Comparison of ENCODE assay signal across 23 cellular contexts in genomic region chr3:123102826-123103225, GRCh38. TPM values are rescaled to one million over a fixed set of nuclear protein-coding genes. Genes with fewer than 3 reads are reported as not detected.
A peak's percentile ranks its signal among the peaks of the same experiment; 100 is the strongest.
DNase-seq lines count a peak whose midpoint lies in the region; ATAC-seq, FAIRE-seq and TF ChIP-seq lines count a peak whose summit lies in the region.
"Had no signal": no experiment of that assay in that cellular context is flagged by ENCODE, and none has a peak within 500 bp of the region (broad histone marks: within the 10 kb centered on the region; RNA-seq: fewer than 3 reads in every experiment).

No MANE protein-coding gene starts in this region.

- ATAC-seq in HepG2, result no peak
- no peak for ATAC-seq in HG03025 (IDR thresholded peaks at IDR 0.05; ENCODE audit: low FRiP score, unreplicated experiment)
- ATAC-seq in HG03135 (IDR thresholded peaks at IDR 0.05; ENCODE audit: unreplicated experiment), result no peak
- ATAC-seq: GM23338, PC-3 had no signal

- no peak for TF ChIP-seq POLR2A in HepG2 (IDR thresholded peaks at IDR 0.05; ENCODE audit: insufficient read depth in 1 of 2, low read depth in 2 of 2, low read length in 2 of 2)

- H3K9ac ChIP-seq in HepG2 (ENCODE audit: insufficient read depth, low read depth, low read length) (no peak overlapping the region), smooth muscle cell (ENCODE audit: low read depth) (no peak overlapping the region), mesendoderm (ENCODE audit: low read length) (no peak overlapping the region)

- peaks cover 55% of the 10 kb centered on the region for H3K4me1 ChIP-seq in SJCRH30
- H3K4me1 ChIP-seq in HepG2 (ENCODE audit: insufficient read depth, low read length), result no peaks in the 10 kb centered on the region
- H3K4me1 ChIP-seq in smooth muscle cell (ENCODE audit: low read depth), result peaks cover 10% of the 10 kb centered on the region
- H3K4me1 ChIP-seq in mesendoderm (ENCODE audit: control insufficient read depth, low read depth, low read length), result peaks cover 25% of the 10 kb centered on the region

- H4K5ac ChIP-seq in mesendoderm (ENCODE audit: low read length), result no peak overlapping the region

- DNase-seq in NCI-H2171 (lab: John Stamatoyannopoulos, UW) (peak; percentile 37), SJCRH30 (no peak), HepG2 (ENCODE audit: low spot score) (no peak), smooth muscle cell (lab: John Stamatoyannopoulos, UW; ENCODE audit: unreplicated experiment) (no peak), mesendoderm (no peak)
- DNase-seq: C1 segment of cervical spinal cord; CD4-positive, alpha-beta memory T cell; COR-L47; DMS79 treated with DMSO at 0.1 percent for 48 hours; GF-D8; H9; KBM-7; MM.1S; NCI-H1417; NCI-H1694; NCI-H2081; NCI-H526; NK-92 treated with Interleukin-12 subunit alpha and Interleukin-12 subunit beta, amount 100 ng/mL, for 24 hours; PC-3 had no signal

- no peak for TF ChIP-seq RAD21 in HepG2 (CRISPR knock-in tag; IDR thresholded peaks at IDR 0.05)

- no peak overlapping the region for H3K18ac ChIP-seq in mesendoderm (ENCODE audit: low read length)

- H3K27ac ChIP-seq in SJCRH30 (peak overlapping the region; percentile 29; the same call in 1 of the 2 replicates), HepG2 (ENCODE audit: extremely low read length, insufficient read depth, low read length) (no peak overlapping the region), smooth muscle cell (ENCODE audit: low read depth) (peak overlapping the region; percentile 88), mesendoderm (ENCODE audit: low read depth, low read length) (no peak overlapping the region)

- CTCF ChIA-PET in HepG2 (lab: Yijun Ruan, JAX; ENCODE audit: low intra/inter-chr PET ratio, low total read pairs), result no interaction called here

- no peak overlapping the region for H3K23ac ChIP-seq in mesendoderm (ENCODE audit: low read length)

- no peak for TF ChIP-seq CTCF in HepG2 (CRISPR knock-in tag; IDR thresholded peaks at IDR 0.05)
- TF ChIP-seq CTCF in smooth muscle cell (IDR thresholded peaks at IDR 0.05; ENCODE audit: borderline replicate concordance, insufficient read depth, poor library complexity, severe bottlenecking), result no peak

- H4K20me1 ChIP-seq in HepG2 (ENCODE audit: insufficient read depth, low read length) (peaks cover 6% of the 10 kb centered on the region; the same call in 1 of the 2 replicates), smooth muscle cell (ENCODE audit: low read depth) (peaks cover 85% of the 10 kb centered on the region)

- no peak for FAIRE-seq in HepG2 (lab: Jason Lieb, UNC)
- FAIRE-seq: GM12891 had no signal

- no peak overlapping the region for H4K8ac ChIP-seq in mesendoderm (ENCODE audit: low read depth, low read length)

- in situ Hi-C loops in HepG2 (cut with HindIII; ENCODE audit: extremely low pct_ligation_motif_present, low pct_unique_long_range_greater_than_20kb), result no loop called here

- H2AFZ ChIP-seq in HepG2 (ENCODE audit: low read length), result no peak overlapping the region
- H2AFZ ChIP-seq in smooth muscle cell (ENCODE audit: low read depth), result no peak overlapping the region
- H2AFZ ChIP-seq: GM23338 had no signal

- no peak for TF ChIP-seq EP300 in HepG2 (IDR thresholded peaks at IDR 0.05; ENCODE audit: low read depth in 2 of 2, low read length in 2 of 2)
- TF ChIP-seq EP300 in HepG2 (CRISPR knock-in tag; IDR thresholded peaks at IDR 0.05; ENCODE audit: borderline replicate concordance), result no peak

- H3K56ac ChIP-seq in mesendoderm (ENCODE audit: low read length), result no peak overlapping the region

- no peak overlapping the region for H2AK5ac ChIP-seq in mesendoderm (ENCODE audit: low read length)

- H3K4me3 ChIP-seq in SJCRH30, result no peak overlapping the region
- H3K4me3 ChIP-seq in HepG2 (replicated peaks in 1 of 3; ENCODE audit: insufficient read depth in 1 of 3, low read depth in 2 of 3, low read length in 3 of 3), result no peak overlapping the region
- no peak overlapping the region for H3K4me3 ChIP-seq in smooth muscle cell
- H3K4me3 ChIP-seq in mesendoderm (ENCODE audit: low read length), result no peak overlapping the region
- H3K4me3 ChIP-seq: GM23338 had no signal

- peaks cover 19% of the 10 kb centered on the region for H3K79me1 ChIP-seq in mesendoderm (ENCODE audit: low read length)

- H3K36me3 ChIP-seq in SJCRH30 (peaks cover 18% of the 10 kb centered on the region; the same call in 1 of the 2 replicates), HepG2 (replicated peaks in 1 of 2; ENCODE audit: control insufficient read depth in 1 of 2, insufficient read depth in 2 of 2, low read length in 2 of 2) (peaks cover 46 to 97% of the 10 kb centered on the region in 2 experiments), smooth muscle cell (ENCODE audit: low read depth) (peaks cover 4% of the 10 kb centered on the region), mesendoderm (ENCODE audit: control insufficient read depth, insufficient read depth, low read length) (peaks cover 19% of the 10 kb centered on the region)

- H3K79me2 ChIP-seq in HepG2 (ENCODE audit: insufficient read depth, low read length) (no peaks in the 10 kb centered on the region), smooth muscle cell (ENCODE audit: low read depth) (peaks cover 7% of the 10 kb centered on the region), mesendoderm (ENCODE audit: control insufficient read depth, insufficient read depth, low read length) (peaks cover 6% of the 10 kb centered on the region)

- no peak overlapping the region for H2BK120ac ChIP-seq in mesendoderm (ENCODE audit: low read depth, low read length)

- H3K4me2 ChIP-seq in HepG2 (ENCODE audit: low read depth, low read length) (no peak overlapping the region), smooth muscle cell (no peak overlapping the region), mesendoderm (ENCODE audit: low read length) (no peak overlapping the region)
- H3K4me2 ChIP-seq: GM23338 had no signal

- intact Hi-C loops in HepG2 (cut with micrococcal nuclease; ENCODE audit: unreplicated experiment), result no loop called here

- H3K4ac ChIP-seq in mesendoderm (ENCODE audit: low read depth, low read length), result no peak overlapping the region

- H2BK5ac ChIP-seq in mesendoderm (ENCODE audit: low read length), result no peak overlapping the region

- TSS peak; percentile 32 for BruUV-seq in HepG2 (replicated peaks; lab: Mats Ljungman, UMichigan)

- POLR2A ChIA-PET in HepG2 (lab: Yijun Ruan, JAX), result no interaction called here

- no peaks in the 10 kb centered on the region for H3F3A ChIP-seq in smooth muscle cell (ENCODE audit: low read depth)

- H3K27me3 ChIP-seq in SJCRH30, result no peaks in the 10 kb centered on the region
- no peaks in the 10 kb centered on the region for H3K27me3 ChIP-seq in HepG2 (ENCODE audit: control insufficient read depth in 1 of 2, insufficient read depth in 2 of 2, low read length in 2 of 2)
- H3K27me3 ChIP-seq in smooth muscle cell (ENCODE audit: low read depth), result no peaks in the 10 kb centered on the region
- H3K27me3 ChIP-seq in mesendoderm (ENCODE audit: insufficient read depth, low read length, poor library complexity), result no peaks in the 10 kb centered on the region

- no peak overlapping the region for H2BK15ac ChIP-seq in mesendoderm (replicated peaks; ENCODE audit: low read depth)

- H3K9me3 ChIP-seq in SJCRH30 (replicated peaks) (no peaks in the 10 kb centered on the region), HepG2 (ENCODE audit: low read length) (no peaks in the 10 kb centered on the region), smooth muscle cell (replicated peaks; ENCODE audit: low read depth) (no peaks in the 10 kb centered on the region)

- 83% methylated on average over 2 of the region's 2 CpGs for WGBS in HepG2 (ENCODE audit: low lambda C conversion rate)
- 83% methylated on average over 2 of the region's 2 CpGs for WGBS in smooth muscle cell (ENCODE audit: low lambda C conversion rate)
- no CpG with 5 or more reads among the region's 2 CpGs for WGBS in mesendoderm (ENCODE audit: extremely low coverage, insufficient coverage, low lambda C conversion rate)

RNA-seq across cellular contexts. Expression of gene PDIA5, which starts 36.0 kb away (rescaled TPM):
- 14.7 and 16.1 TPM in 2 replicates for total RNA-seq in SJCRH30 (2014; rRNA removed; shearing (Covaris generic))
- total RNA-seq in HepG2 (2016; rRNA removed; fragmentation: Illumina TruSeq; extraction: Trizol) (19.5 and 51.3 TPM in 2 replicates), smooth muscle cell (65.4 and 85.7 TPM in 2 replicates)
- 13.0 and 13.1 TPM in 2 replicates for total RNA-seq in HepG2 (2016; cell fraction: cytosol; rRNA removed; fragmentation: Illumina TruSeq; extraction: Trizol; ENCODE audit: low read depth)
- 19.8 and 48.1 TPM in 2 replicates for total RNA-seq in HepG2 (2016; cell fraction: insoluble cytoplasmic fraction; rRNA removed; fragmentation: Illumina TruSeq; extraction: Trizol)
- 12.9 and 15.5 TPM in 2 replicates for total RNA-seq in HepG2 (2016; cell fraction: membrane; rRNA removed; fragmentation: Illumina TruSeq; extraction: Trizol)
- 46.1 and 55.1 TPM in 2 replicates for total RNA-seq in HepG2 (2016; cell fraction: nucleus; rRNA removed; fragmentation: Illumina TruSeq; extraction: Trizol)
- polyA plus RNA-seq in HepG2 (2011; rRNA removed) (65.3 and 74.3 TPM in 2 replicates), smooth muscle cell (96.9 and 102 TPM in 2 replicates)
- 68.0 and 77.8 TPM in 2 replicates for polyA plus RNA-seq in HepG2 (2011; cell fraction: cytosol; rRNA removed)
- polyA plus RNA-seq in HepG2 (2011; cell fraction: nucleus; rRNA removed), result 56.4 and 59.5 TPM in 2 replicates
- 60.1 and 65.8 TPM in 2 replicates for polyA plus RNA-seq in HepG2 (2012)
- 9.4 and 9.5 TPM in 2 replicates for polyA plus RNA-seq in HepG2 (2016; cell fraction: cytosol; fragmentation: Illumina TruSeq; extraction: Trizol; ENCODE audit: low read depth)
- 26.4 and 30.6 TPM in 2 replicates for polyA plus RNA-seq in HepG2 (2016; cell fraction: insoluble cytoplasmic fraction; fragmentation: Illumina TruSeq; extraction: Trizol; ENCODE audit: low read depth)
- polyA plus RNA-seq in HepG2 (2016; cell fraction: membrane; fragmentation: Illumina TruSeq; extraction: Trizol; ENCODE audit: low read depth), result 13.4 and 13.9 TPM in 2 replicates
- 125 and 129 TPM in 2 replicates for polyA plus RNA-seq in HepG2 (2016; cell fraction: nucleus; fragmentation: Illumina TruSeq; extraction: Trizol; ENCODE audit: insufficient read depth, low read depth)
- 15.2 and 37.2 TPM in 2 replicates for polyA minus RNA-seq in HepG2 (2011; rRNA and poly(A)+ RNA removed; ENCODE audit: low replicate concordance)
- polyA minus RNA-seq in HepG2 (2011; cell fraction: cytosol; rRNA and poly(A)+ RNA removed), result 23.6 and 33.0 TPM in 2 replicates
- 37.1 and 44.5 TPM in 2 replicates for polyA minus RNA-seq in HepG2 (2011; cell fraction: nucleus; rRNA and poly(A)+ RNA removed)
- polyA plus RNA-seq in mesendoderm (2013, experiment 1 of 2), result 28.4 TPM
- 27.6 TPM for polyA plus RNA-seq in mesendoderm (2013, experiment 2 of 2)

Comparison
In these comparisons a context has a peak if more than half of its experiments do, and no peak if none do; other contexts are left out.
1. H3K27ac ChIP-seq: peak in SJCRH30 (single experiment) and smooth muscle cell (single experiment); none in HepG2 (single experiment) and mesendoderm (single experiment).